In the genomic region with DNA sequence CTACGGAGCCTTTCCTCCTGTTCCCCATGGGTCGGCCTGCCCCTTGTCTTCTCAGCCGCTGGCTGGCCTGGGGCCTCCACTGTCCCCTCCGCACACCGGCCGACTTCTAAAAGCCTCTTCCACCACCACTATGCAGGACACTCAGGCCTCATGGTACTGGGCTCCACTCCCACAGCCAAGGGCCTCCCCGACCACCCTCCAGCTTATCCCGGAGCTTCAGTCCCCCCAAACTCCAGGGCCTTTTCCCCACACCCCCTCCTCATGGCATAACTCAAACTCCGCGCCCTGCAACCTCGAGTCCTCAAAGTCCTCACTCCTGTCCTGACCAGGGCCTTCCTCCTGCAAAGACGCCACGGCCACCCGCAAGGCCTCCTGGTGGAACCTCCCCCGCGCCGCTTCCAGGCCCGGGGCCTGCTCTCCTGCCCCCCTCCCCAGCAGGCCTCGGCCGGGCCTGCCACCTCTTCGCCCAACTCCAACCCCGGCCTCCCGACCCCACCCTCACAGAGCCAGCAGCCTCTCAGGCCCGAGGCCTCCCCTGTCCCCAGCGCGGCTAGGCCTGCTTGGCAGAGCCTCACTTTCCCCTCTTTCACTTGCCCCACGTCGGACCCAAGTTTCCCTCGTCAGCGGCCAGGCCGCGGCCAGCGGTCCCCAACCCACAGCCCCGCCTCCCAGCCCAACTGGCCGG, we compare ENCODE assay signal across 8 cellular contexts. TPM values are rescaled to one million over a fixed set of nuclear protein-coding genes. Genes with fewer than 3 reads are reported as not detected.
DNase-seq lines count a peak whose midpoint lies in the region; ATAC-seq and TF ChIP-seq lines count a peak whose summit lies in the region.

No MANE protein-coding gene starts in this region.

- peak overlapping the region; percentile 82 for H3K4me2 ChIP-seq in neural cell (ENCODE audit: low read length)

- peak overlapping the region; percentile 90 for H3K9ac ChIP-seq in ES-I3 (ENCODE audit: low read depth, low read length)
- peak overlapping the region; percentile 96 for H3K9ac ChIP-seq in HUES48 (ENCODE audit: low read depth, low read length)
- peak overlapping the region; percentile 99 for H3K9ac ChIP-seq in neural cell (ENCODE audit: low read length)

- H3K9me3 ChIP-seq in ES-I3 (ENCODE audit: control insufficient read depth, insufficient read depth, low read length) (no peaks in the 10 kb centered on the region), HUES48 (ENCODE audit: control insufficient read depth, insufficient read depth, low read length) (no peaks in the 10 kb centered on the region), neural cell (ENCODE audit: low read length) (no peaks in the 10 kb centered on the region)

- no peak for TF ChIP-seq EP300 in neural cell (conservative IDR thresholded peaks at IDR 0.05; ENCODE audit: poor library complexity, severe bottlenecking)

- no peaks in the 10 kb centered on the region for H3K27me3 ChIP-seq in HUES48 (ENCODE audit: control insufficient read depth, insufficient read depth, low read length)
- H3K27me3 ChIP-seq in neural cell (ENCODE audit: insufficient read depth, low read depth, low read length), result no peaks in the 10 kb centered on the region

- H3K4me1 Mint-ChIP-seq in activated CD4-positive, alpha-beta T cell treated with anti-CD3 and anti-CD28 coated beads, Interleukin-2, amount 10 ng/mL, durations not matched to agents 24 days and 14 days, result peaks cover 29% of the 10 kb centered on the region

- H3K27me3 Mint-ChIP-seq in activated CD4-positive, alpha-beta T cell treated with anti-CD3 and anti-CD28 coated beads, Interleukin-2, amount 10 ng/mL, durations not matched to agents 24 days and 14 days, result no peaks in the 10 kb centered on the region

- TF ChIP-seq CTCF in fibroblast of the aortic adventitia (IDR thresholded peaks at IDR 0.05; ENCODE audit: insufficient read depth, low read length), result no peak
- no peak for TF ChIP-seq CTCF in neural cell (IDR thresholded peaks at IDR 0.05; ENCODE audit: poor library complexity, severe bottlenecking)

- H3K9me3 Mint-ChIP-seq in activated CD4-positive, alpha-beta T cell treated with anti-CD3 and anti-CD28 coated beads, Interleukin-2, amount 10 ng/mL, durations not matched to agents 24 days and 14 days, result no peaks in the 10 kb centered on the region

- DNase-seq in activated CD4-positive, alpha-beta T cell treated with anti-CD3 and anti-CD28 coated beads, Interleukin-2, amount 10 ng/mL, durations not matched to agents 24 days and 14 days, result no peak
- DNase-seq in fibroblast of the aortic adventitia (ENCODE audit: low read depth) (peak; percentile 56), NCI-H1105 treated with DMSO at 0.1 percent for 48 hours (lab: John Stamatoyannopoulos, UW) (no peak), NCI-H1417 treated with DMSO at 0.1 percent for 48 hours (lab: John Stamatoyannopoulos, UW) (no peak)

- peaks cover 11% of the 10 kb centered on the region; the same call in 1 of the 2 replicates for H3K36me3 ChIP-seq in ES-I3 (ENCODE audit: insufficient read depth, low read length)
- H3K36me3 ChIP-seq in HUES48 (ENCODE audit: control insufficient read depth, insufficient read depth, low read length), result peaks cover 20% of the 10 kb centered on the region
- H3K36me3 ChIP-seq in neural cell (ENCODE audit: insufficient read depth, low read length), result peaks cover 12% of the 10 kb centered on the region

- peak overlapping the region; percentile 60 for H2AFZ ChIP-seq in neural cell (ENCODE audit: low read depth, low read length)

- H3K4me3 ChIP-seq in HUES48 (ENCODE audit: low read depth, low read length) (peak overlapping the region; percentile 92), fibroblast of the aortic adventitia (ENCODE audit: low read depth, low read length) (peak overlapping the region; percentile 82), neural cell (ENCODE audit: low read length) (peak overlapping the region; percentile 99)

- no peak for TF ChIP-seq RAD21 in neural cell (conservative IDR thresholded peaks at IDR 0.05)

- no peaks in the 10 kb centered on the region for H4K20me1 ChIP-seq in neural cell (ENCODE audit: insufficient read depth)

- peaks cover 72% of the 10 kb centered on the region for H3K79me2 ChIP-seq in neural cell (replicated peaks; ENCODE audit: insufficient read depth, low read length)

- intact Hi-C loops in activated CD4-positive, alpha-beta T cell treated with anti-CD3 and anti-CD28 coated beads, Interleukin-2, amount 10 ng/mL, durations not matched to agents 24 days and 14 days (cut with micrococcal nuclease), result loop anchor here (2.0 kb wide), 1 partner anchor 615 kb away; the partner anchor contains the start of gene GPBP1L1

- peak overlapping the region; percentile 93 for H3K27ac ChIP-seq in HUES48 (ENCODE audit: low read depth, low read length)
- peak overlapping the region; percentile 93 for H3K27ac ChIP-seq in neural cell (ENCODE audit: low read length)

- H3K9me2 ChIP-seq in neural cell (ENCODE audit: insufficient read depth, low read length), result no peaks in the 10 kb centered on the region

- peaks cover 23% of the 10 kb centered on the region for H3K4me1 ChIP-seq in ES-I3 (ENCODE audit: insufficient read depth, low read length)
- peaks cover 27% of the 10 kb centered on the region for H3K4me1 ChIP-seq in HUES48 (ENCODE audit: control insufficient read depth, insufficient read depth, low read length)

- peaks cover 42% of the 10 kb centered on the region for H3K36me3 Mint-ChIP-seq in activated CD4-positive, alpha-beta T cell treated with anti-CD3 and anti-CD28 coated beads, Interleukin-2, amount 10 ng/mL, durations not matched to agents 24 days and 14 days (ENCODE audit: low read depth)

- no peaks in the 10 kb centered on the region for H3F3A ChIP-seq in neural cell (ENCODE audit: insufficient read depth, low read length, poor library complexity, severe bottlenecking)

- peak overlapping the region; percentile 98 for H3K27ac Mint-ChIP-seq in activated CD4-positive, alpha-beta T cell treated with anti-CD3 and anti-CD28 coated beads, Interleukin-2, amount 10 ng/mL, durations not matched to agents 24 days and 14 days

- ATAC-seq in HG03097 (IDR thresholded peaks at IDR 0.05; ENCODE audit: low FRiP score, unreplicated experiment), result no peak

- peak overlapping the region; percentile 99 for H3K4me3 Mint-ChIP-seq in activated CD4-positive, alpha-beta T cell treated with anti-CD3 and anti-CD28 coated beads, Interleukin-2, amount 10 ng/mL, durations not matched to agents 24 days and 14 days

TF ChIP-seq in neural cell, 6 proteins besides CTCF, POLR2A, EP300 and RAD21:
- TF ChIP-seq MXI1 (conservative IDR thresholded peaks at IDR 0.05; ENCODE audit: poor library complexity, severe bottlenecking), result no peak
- no peak for TF ChIP-seq TAF1 (IDR thresholded peaks at IDR 0.05; ENCODE audit: low read depth)
- TF ChIP-seq, protein P1, sequence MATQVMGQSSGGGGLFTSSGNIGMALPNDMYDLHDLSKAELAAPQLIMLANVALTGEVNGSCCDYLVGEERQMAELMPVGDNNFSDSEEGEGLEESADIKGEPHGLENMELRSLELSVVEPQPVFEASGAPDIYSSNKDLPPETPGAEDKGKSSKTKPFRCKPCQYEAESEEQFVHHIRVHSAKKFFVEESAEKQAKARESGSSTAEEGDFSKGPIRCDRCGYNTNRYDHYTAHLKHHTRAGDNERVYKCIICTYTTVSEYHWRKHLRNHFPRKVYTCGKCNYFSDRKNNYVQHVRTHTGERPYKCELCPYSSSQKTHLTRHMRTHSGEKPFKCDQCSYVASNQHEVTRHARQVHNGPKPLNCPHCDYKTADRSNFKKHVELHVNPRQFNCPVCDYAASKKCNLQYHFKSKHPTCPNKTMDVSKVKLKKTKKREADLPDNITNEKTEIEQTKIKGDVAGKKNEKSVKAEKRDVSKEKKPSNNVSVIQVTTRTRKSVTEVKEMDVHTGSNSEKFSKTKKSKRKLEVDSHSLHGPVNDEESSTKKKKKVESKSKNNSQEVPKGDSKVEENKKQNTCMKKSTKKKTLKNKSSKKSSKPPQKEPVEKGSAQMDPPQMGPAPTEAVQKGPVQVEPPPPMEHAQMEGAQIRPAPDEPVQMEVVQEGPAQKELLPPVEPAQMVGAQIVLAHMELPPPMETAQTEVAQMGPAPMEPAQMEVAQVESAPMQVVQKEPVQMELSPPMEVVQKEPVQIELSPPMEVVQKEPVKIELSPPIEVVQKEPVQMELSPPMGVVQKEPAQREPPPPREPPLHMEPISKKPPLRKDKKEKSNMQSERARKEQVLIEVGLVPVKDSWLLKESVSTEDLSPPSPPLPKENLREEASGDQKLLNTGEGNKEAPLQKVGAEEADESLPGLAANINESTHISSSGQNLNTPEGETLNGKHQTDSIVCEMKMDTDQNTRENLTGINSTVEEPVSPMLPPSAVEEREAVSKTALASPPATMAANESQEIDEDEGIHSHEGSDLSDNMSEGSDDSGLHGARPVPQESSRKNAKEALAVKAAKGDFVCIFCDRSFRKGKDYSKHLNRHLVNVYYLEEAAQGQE (IDR thresholded peaks at IDR 0.05; ENCODE audit: borderline replicate concordance), result no peak
- no peak for TF ChIP-seq EZH2 (IDR thresholded peaks at IDR 0.05; ENCODE audit: borderline replicate concordance, insufficient read depth, low read length, poor library complexity, severe bottlenecking)
- TF ChIP-seq POLR2AphosphoS5 (IDR thresholded peaks at IDR 0.05), result no peak
- no peak for TF ChIP-seq SMC3 (conservative IDR thresholded peaks at IDR 0.05; ENCODE audit: poor library complexity)

RNA-seq across cellular contexts. Expression of gene LRRC41, which starts 1.9 kb away (rescaled TPM):
- total RNA-seq in activated CD4-positive, alpha-beta T cell treated with anti-CD3 and anti-CD28 coated beads, Interleukin-2, amount 10 ng/mL, durations not matched to agents 24 days and 14 days, result 63.1 and 64.6 TPM in 2 replicates
- total RNA-seq in fibroblast of the aortic adventitia (ENCODE audit: low replicate concordance), result 40.9 and 66.4 TPM in 2 replicates
- 52.9 and 68.6 TPM in 2 replicates for polyA plus RNA-seq in neural cell
- 68.2 and 75.2 TPM in 2 replicates for polyA minus RNA-seq in neural cell

RNA-seq across cellular contexts. Expression of gene UQCRH, which starts 1.9 kb away (rescaled TPM):
- total RNA-seq in activated CD4-positive, alpha-beta T cell treated with anti-CD3 and anti-CD28 coated beads, Interleukin-2, amount 10 ng/mL, durations not matched to agents 24 days and 14 days, result 283 and 306 TPM in 2 replicates
- total RNA-seq in fibroblast of the aortic adventitia (ENCODE audit: low replicate concordance), result 595 and 603 TPM in 2 replicates
- 1,068 and 1,272 TPM in 2 replicates for polyA plus RNA-seq in neural cell
- 248 and 341 TPM in 2 replicates for polyA minus RNA-seq in neural cell

RNA-seq across cellular contexts. Expression of gene NSUN4, which starts 39.1 kb away (rescaled TPM):
- total RNA-seq in activated CD4-positive, alpha-beta T cell treated with anti-CD3 and anti-CD28 coated beads, Interleukin-2, amount 10 ng/mL, durations not matched to agents 24 days and 14 days, result 40.4 and 46.5 TPM in 2 replicates
- total RNA-seq in fibroblast of the aortic adventitia (ENCODE audit: low replicate concordance), result 15.9 and 20.6 TPM in 2 replicates
- polyA plus RNA-seq in neural cell, result 8.7 and 13.1 TPM in 2 replicates
- polyA minus RNA-seq in neural cell, result 12.4 and 17.9 TPM in 2 replicates

RNA-seq across cellular contexts. Expression of gene RAD54L, which starts 54.0 kb away (rescaled TPM):
- 55.5 and 59.6 TPM in 2 replicates for total RNA-seq in activated CD4-positive, alpha-beta T cell treated with anti-CD3 and anti-CD28 coated beads, Interleukin-2, amount 10 ng/mL, durations not matched to agents 24 days and 14 days
- total RNA-seq in fibroblast of the aortic adventitia (ENCODE audit: low replicate concordance), result 0.90 and 9.7 TPM in 2 replicates
- polyA plus RNA-seq in neural cell, result 1.1 TPM in 1 of 2 replicates, not detected in the other
- polyA minus RNA-seq in neural cell, result 0.46 and 0.97 TPM in 2 replicates
